ENCODE assay signal across 1 cellular context in the genomic region with DNA sequence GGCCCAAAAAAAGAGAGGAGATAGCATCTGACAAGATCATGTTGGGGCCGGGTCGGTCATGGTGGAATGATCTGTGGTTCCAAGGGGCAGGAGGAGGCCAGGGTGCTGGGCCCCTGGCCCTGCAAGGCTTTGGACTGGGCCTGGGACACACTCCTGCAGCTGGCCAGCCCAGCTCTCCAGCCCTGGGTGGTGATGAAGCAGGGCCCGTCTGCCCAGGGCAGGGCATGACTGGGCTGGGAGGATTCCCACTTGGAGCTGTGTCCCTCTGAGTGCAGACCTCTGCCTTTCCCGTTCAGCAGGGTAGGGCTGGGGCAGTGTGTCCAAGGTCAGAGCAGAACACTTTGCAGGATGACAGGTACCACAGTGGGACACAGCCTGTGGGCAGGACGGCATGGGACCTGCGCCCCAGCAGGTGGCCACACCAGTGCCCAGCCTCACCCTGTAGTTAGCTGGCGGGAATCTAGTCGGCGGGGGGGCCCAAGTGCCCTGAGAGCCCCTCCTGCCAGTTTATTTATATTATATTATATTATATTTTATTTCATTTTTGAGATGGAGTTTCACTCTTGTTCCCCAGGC.
TF ChIP-seq lines count a peak whose summit lies in the region.

No MANE protein-coding gene starts in this region.

TF ChIP-seq in HEK293, 187 proteins besides CTCF, POLR2A, EP300 and RAD21 (continued from another document):
- TF ChIP-seq ZSCAN4 (tag by site-specific recombination; IDR thresholded peaks at IDR 0.05), result no peak
